In genomic region chr1:16446116-16446515, GRCh38 we compare ENCODE assay signal across 8 cellular contexts. TPM values are rescaled to one million over a fixed set of nuclear protein-coding genes. Genes with fewer than 3 reads are reported as not detected.
"Had no signal": no experiment of that assay in that cellular context is flagged by ENCODE, and none has a peak within 500 bp of the region (broad histone marks: within the 10 kb centered on the region; RNA-seq: fewer than 3 reads in every experiment).

No MANE protein-coding gene starts in this region.

- H3K27ac ChIP-seq: GM23248 had no signal

- ATAC-seq: HCT116 had no signal

- H3K9ac ChIP-seq: GM23248 had no signal

- H3K9me3 ChIP-seq: HAP-1 had no signal

- H2AFZ ChIP-seq: GM23248 had no signal

- H3K4me3 ChIP-seq: GM23248, HAP-1 had no signal

- DNase-seq: GM23248, GOT3, H7, IMR-90 had no signal

RNA-seq across cellular contexts. Expression of gene SPATA21, which starts 8.9 kb away (rescaled TPM):
- total RNA-seq: GM23248, H4, H7, HT-29, IMR-90 had no signal
- polyA plus RNA-seq: GM23248, IMR-90 had no signal
